18 cellular contexts compared by ENCODE assay signal in genomic region chr16:71631776-71632175, GRCh38. TPM values are rescaled to one million over a fixed set of nuclear protein-coding genes. Genes with fewer than 3 reads are reported as not detected.
DNase-seq lines count a peak whose midpoint lies in the region; TF ChIP-seq lines count a peak whose summit lies in the region.
"Had no signal": no experiment of that assay in that cellular context is flagged by ENCODE, and none has a peak within 500 bp of the region (broad histone marks: within the 10 kb centered on the region; RNA-seq: fewer than 3 reads in every experiment).

No MANE protein-coding gene starts in this region.

- H3K9ac ChIP-seq in SK-N-MC (ENCODE audit: insufficient read length): no peak overlapping the region
- H3K9ac ChIP-seq: BLaER1 treated with 17β-estradiol and CSF1 and Interleukin-3, amounts not matched to agents 10 nM and 100 nM had no signal

- H3K36me3 Mint-ChIP-seq in type B pancreatic cell: peaks cover 5% of the 10 kb centered on the region
- H3K36me3 Mint-ChIP-seq in activated T-helper 1 cell treated with anti-CD3 and anti-CD28 coated beads, Interleukin-12 subunit alpha, Interleukin-12 subunit beta, Interleukin-2, Interleukin-4 antibody, amounts not matched to agents 30 ng/mL and 10 ng/mL and 1 ng/mL, durations not matched to agents 14 hours and 24 hours and 36 hours (ENCODE audit: low read depth): no peaks in the 10 kb centered on the region
- H3K36me3 Mint-ChIP-seq: CD4-positive, CD25-positive, alpha-beta regulatory T cell had no signal

- H3K36me3 ChIP-seq in SK-N-MC (ENCODE audit: insufficient read depth, low read length): no peaks in the 10 kb centered on the region
- H3K36me3 ChIP-seq: BLaER1 treated with 17β-estradiol and CSF1 and Interleukin-3, amounts not matched to agents 10 nM and 100 nM had no signal

- DNase-seq in NCI-H146 treated with DMSO at 0.1 percent for 48 hours (lab: John Stamatoyannopoulos, UW; ENCODE audit: unreplicated experiment) (peak; percentile 3), NCI-H146 (lab: John Stamatoyannopoulos, UW) (no peak), NCI-H69 (lab: John Stamatoyannopoulos, UW) (peak; percentile 65), SK-N-MC (ENCODE audit: low read depth, low spot score) (no peak), type B pancreatic cell (ENCODE audit: extremely low spot score, unreplicated experiment) (no peak), T1000 (lab: John Stamatoyannopoulos, UW) (no peak), RPMI8226 (no peak)
- no peak for DNase-seq in activated T-helper 1 cell treated with anti-CD3 and anti-CD28 coated beads, Interleukin-12 subunit alpha, Interleukin-12 subunit beta, Interleukin-2, Interleukin-4 antibody, amounts not matched to agents 30 ng/mL and 10 ng/mL and 1 ng/mL, durations not matched to agents 14 hours and 24 hours and 36 hours (ENCODE audit: low spot score)
- DNase-seq: 8988T; AML-193; Calu3; CD4-positive, CD25-positive, alpha-beta regulatory T cell; DMS79; H7 had no signal

- H3K27ac Mint-ChIP-seq in type B pancreatic cell: peak overlapping the region; percentile 58
- no peak overlapping the region for H3K27ac Mint-ChIP-seq in activated T-helper 1 cell treated with anti-CD3 and anti-CD28 coated beads, Interleukin-12 subunit alpha, Interleukin-12 subunit beta, Interleukin-2, Interleukin-4 antibody, amounts not matched to agents 30 ng/mL and 10 ng/mL and 1 ng/mL, durations not matched to agents 14 hours and 24 hours and 36 hours
- H3K27ac Mint-ChIP-seq: CD4-positive, CD25-positive, alpha-beta regulatory T cell; GM23338 had no signal

- peaks cover 15% of the 10 kb centered on the region for H3K27me3 Mint-ChIP-seq in type B pancreatic cell
- H3K27me3 Mint-ChIP-seq in activated T-helper 1 cell treated with anti-CD3 and anti-CD28 coated beads, Interleukin-12 subunit alpha, Interleukin-12 subunit beta, Interleukin-2, Interleukin-4 antibody, amounts not matched to agents 30 ng/mL and 10 ng/mL and 1 ng/mL, durations not matched to agents 14 hours and 24 hours and 36 hours (ENCODE audit: insufficient read depth): peaks cover 21% of the 10 kb centered on the region

- intact Hi-C loops in activated T-helper 1 cell treated with anti-CD3 and anti-CD28 coated beads, Interleukin-12 subunit alpha, Interleukin-12 subunit beta, Interleukin-2, Interleukin-4 antibody, amounts not matched to agents 30 ng/mL and 10 ng/mL and 1 ng/mL, durations not matched to agents 14 hours and 24 hours and 36 hours (cut with micrococcal nuclease): no loop called here

- peaks cover 3% of the 10 kb centered on the region for H3K9me3 Mint-ChIP-seq in type B pancreatic cell
- H3K9me3 Mint-ChIP-seq in activated T-helper 1 cell treated with anti-CD3 and anti-CD28 coated beads, Interleukin-12 subunit alpha, Interleukin-12 subunit beta, Interleukin-2, Interleukin-4 antibody, amounts not matched to agents 30 ng/mL and 10 ng/mL and 1 ng/mL, durations not matched to agents 14 hours and 24 hours and 36 hours: no peaks in the 10 kb centered on the region
- H3K9me3 Mint-ChIP-seq: GM23338 had no signal

- H3K4me3 ChIP-seq in SK-N-MC: no peak overlapping the region
- H3K4me3 ChIP-seq: BLaER1 treated with 17β-estradiol and CSF1 and Interleukin-3, amounts not matched to agents 10 nM and 100 nM; GM23338 had no signal

- no peaks in the 10 kb centered on the region for H3K9me3 ChIP-seq in SK-N-MC (ENCODE audit: low read depth, low read length)

- TF ChIP-seq CTCF in type B pancreatic cell (conservative IDR thresholded peaks at IDR 0.05): no peak

- peaks cover 14% of the 10 kb centered on the region for H3K4me1 Mint-ChIP-seq in type B pancreatic cell (ENCODE audit: unreplicated experiment)
- no peaks in the 10 kb centered on the region for H3K4me1 Mint-ChIP-seq in activated T-helper 1 cell treated with anti-CD3 and anti-CD28 coated beads, Interleukin-12 subunit alpha, Interleukin-12 subunit beta, Interleukin-2, Interleukin-4 antibody, amounts not matched to agents 30 ng/mL and 10 ng/mL and 1 ng/mL, durations not matched to agents 14 hours and 24 hours and 36 hours (ENCODE audit: low read depth)
- H3K4me1 Mint-ChIP-seq: CD4-positive, CD25-positive, alpha-beta regulatory T cell had no signal

- no peak overlapping the region for H3K4me3 Mint-ChIP-seq in type B pancreatic cell
- no peak overlapping the region for H3K4me3 Mint-ChIP-seq in activated T-helper 1 cell treated with anti-CD3 and anti-CD28 coated beads, Interleukin-12 subunit alpha, Interleukin-12 subunit beta, Interleukin-2, Interleukin-4 antibody, amounts not matched to agents 30 ng/mL and 10 ng/mL and 1 ng/mL, durations not matched to agents 14 hours and 24 hours and 36 hours
- H3K4me3 Mint-ChIP-seq: CD4-positive, CD25-positive, alpha-beta regulatory T cell; GM23338 had no signal

- peak overlapping the region; percentile 25; the same call in 1 of the 2 replicates for H3K27ac ChIP-seq in SK-N-MC
- H3K27ac ChIP-seq: BLaER1 treated with 17β-estradiol and CSF1 and Interleukin-3, amounts not matched to agents 10 nM and 100 nM; HL-60 had no signal

RNA-seq across cellular contexts. Expression of gene MARVELD3, which starts 5.8 kb away (rescaled TPM):
- total RNA-seq in type B pancreatic cell (ENCODE audit: low replicate concordance): 17.0 and 38.8 TPM in 2 replicates
- not detected in 2 replicates for total RNA-seq in activated T-helper 1 cell treated with anti-CD3 and anti-CD28 coated beads, Interleukin-12 subunit alpha, Interleukin-12 subunit beta, Interleukin-2, Interleukin-4 antibody, amounts not matched to agents 30 ng/mL and 10 ng/mL and 1 ng/mL, durations not matched to agents 14 hours and 24 hours and 36 hours
- total RNA-seq: CD4-positive, CD25-positive, alpha-beta regulatory T cell had no signal

RNA-seq across cellular contexts. Expression of gene TAT, which starts 54.9 kb away (rescaled TPM):
- total RNA-seq in type B pancreatic cell (ENCODE audit: low replicate concordance): 0.14 TPM in 1 of 2 replicates, not detected in the other
- not detected in 2 replicates for total RNA-seq in activated T-helper 1 cell treated with anti-CD3 and anti-CD28 coated beads, Interleukin-12 subunit alpha, Interleukin-12 subunit beta, Interleukin-2, Interleukin-4 antibody, amounts not matched to agents 30 ng/mL and 10 ng/mL and 1 ng/mL, durations not matched to agents 14 hours and 24 hours and 36 hours
- total RNA-seq: Calu3; CD4-positive, CD25-positive, alpha-beta regulatory T cell; G401; GM23338; H7 had no signal

Comparison
In these comparisons a context has a peak if more than half of its experiments do, and no peak if none do; other contexts are left out.
1. DNase-seq: peak in NCI-H146 treated with DMSO at 0.1 percent for 48 hours (single experiment) and NCI-H69 (single experiment); none in NCI-H146 (single experiment), SK-N-MC (single experiment), type B pancreatic cell (single experiment), T1000 (single experiment), RPMI8226 (single experiment) and activated T-helper 1 cell treated with anti-CD3 and anti-CD28 coated beads, Interleukin-12 subunit alpha, Interleukin-12 subunit beta, Interleukin-2, Interleukin-4 antibody, amounts not matched to agents 30 ng/mL and 10 ng/mL and 1 ng/mL, durations not matched to agents 14 hours and 24 hours and 36 hours (single experiment).
2. RNA of gene MARVELD3, which starts 5.8 kb away (total RNA-seq): 17.0 to 38.8 TPM in type B pancreatic cell; not detected in activated T-helper 1 cell treated with anti-CD3 and anti-CD28 coated beads, Interleukin-12 subunit alpha, Interleukin-12 subunit beta, Interleukin-2, Interleukin-4 antibody, amounts not matched to agents 30 ng/mL and 10 ng/mL and 1 ng/mL, durations not matched to agents 14 hours and 24 hours and 36 hours; every median in the first group is over 10 times any median in the second.